Comparison of ENCODE assay signal across 23 cellular contexts in the genomic region with DNA sequence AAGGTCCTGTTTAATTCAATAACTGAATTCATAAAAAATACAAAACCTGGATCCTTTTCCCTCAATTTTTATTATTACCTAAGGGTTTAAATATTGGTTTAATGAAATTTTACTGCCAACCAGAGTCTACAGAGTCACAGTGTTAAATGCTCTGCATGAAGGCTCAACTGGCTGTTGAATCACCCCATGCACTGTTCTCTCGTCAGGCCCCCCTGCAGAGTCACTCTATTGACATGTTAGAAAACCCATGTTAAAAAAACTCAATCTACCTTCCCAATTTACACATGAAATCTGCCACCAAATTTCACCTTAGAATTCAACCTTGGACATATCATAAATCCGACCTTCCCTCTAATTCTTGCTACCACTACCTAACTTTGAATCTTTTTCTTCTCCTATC.
"Had no signal": no experiment of that assay in that cellular context is flagged by ENCODE, and none has a peak within 500 bp of the region (broad histone marks: within the 10 kb centered on the region; RNA-seq: fewer than 3 reads in every experiment).

No MANE protein-coding gene starts in this region.

- H3K9me3 Mint-ChIP-seq: activated naive CD8-positive, alpha-beta T cell treated with anti-CD3 and anti-CD28 coated beads, Interleukin-2, amount 10 ng/mL, durations not matched to agents 7 days and 5 days; activated T-cell treated with anti-CD3 and anti-CD28 coated beads, Interleukin-2, amount 50 U/mL, for 4 hours; brain; mesothelial cell of epicardium; nephron; stimulated activated memory B cell treated with anti-CD40 and anti-IgM and Interleukin-4, amounts not matched to agents 10 μg/mL and 1 μg/mL and 100 μg/mL, for 72 hours had no signal

- H3K27me3 ChIP-seq: dorsolateral prefrontal cortex, hepatocyte had no signal

- DNase-seq: activated CD4-positive, alpha-beta T cell treated with anti-CD3 and anti-CD28 coated beads for 1 hour; activated CD4-positive, alpha-beta T cell treated with anti-CD3 and anti-CD28 coated beads, Interleukin-2, amount 50 U/mL, for 4 hours; activated effector memory CD4-positive, alpha-beta T cell treated with anti-CD3 and anti-CD28 coated beads, Interleukin-2, amount 50 U/mL, for 16 hours; activated naive CD8-positive, alpha-beta T cell treated with anti-CD3 and anti-CD28 coated beads, Interleukin-2, amount 10 ng/mL, durations not matched to agents 7 days and 5 days; activated T-cell treated with anti-CD3 and anti-CD28 coated beads, Interleukin-2, amount 50 U/mL, for 4 hours; caudate nucleus; dorsolateral prefrontal cortex; foreskin fibroblast; kidney; nucleus accumbens; SK-N-SH; stimulated activated CD4-positive, alpha-beta T cell treated with anti-CD3 and anti-CD28 coated beads, Interleukin-4, amount 100 ng/mL, for 1 hour; T-helper 1 cell; T1000 had no signal

- H3K27me3 Mint-ChIP-seq: activated naive CD8-positive, alpha-beta T cell treated with anti-CD3 and anti-CD28 coated beads, Interleukin-2, amount 10 ng/mL, durations not matched to agents 7 days and 5 days; brain; stimulated activated memory B cell treated with anti-CD40 and anti-IgM and Interleukin-4, amounts not matched to agents 10 μg/mL and 1 μg/mL and 100 μg/mL, for 72 hours had no signal

- ATAC-seq: activated T-cell treated with anti-CD3 and anti-CD28 coated beads, Interleukin-2, amount 50 U/mL, for 4 hours; left lobe of liver; sciatic nerve; stimulated activated memory B cell treated with anti-CD40 and anti-IgM and Interleukin-4, amounts not matched to agents 10 μg/mL and 1 μg/mL and 100 μg/mL, for 72 hours had no signal

- H2AFZ ChIP-seq: hepatocyte had no signal

- H3K9ac ChIP-seq: SK-N-SH had no signal

- H3K9me3 ChIP-seq: SK-N-SH had no signal

- H3K4me3 Mint-ChIP-seq: activated naive CD8-positive, alpha-beta T cell treated with anti-CD3 and anti-CD28 coated beads, Interleukin-2, amount 10 ng/mL, durations not matched to agents 7 days and 5 days; activated T-cell treated with anti-CD3 and anti-CD28 coated beads, Interleukin-2, amount 50 U/mL, for 4 hours; brain; mesothelial cell of epicardium; nephron; stimulated activated memory B cell treated with anti-CD40 and anti-IgM and Interleukin-4, amounts not matched to agents 10 μg/mL and 1 μg/mL and 100 μg/mL, for 72 hours had no signal

- H3K4me1 Mint-ChIP-seq: brain; mesothelial cell of epicardium; nephron; stimulated activated memory B cell treated with anti-CD40 and anti-IgM and Interleukin-4, amounts not matched to agents 10 μg/mL and 1 μg/mL and 100 μg/mL, for 72 hours had no signal

- H3K27ac ChIP-seq: dorsolateral prefrontal cortex, epithelial cell of prostate, hepatocyte had no signal

- H3K4me2 ChIP-seq: hepatocyte, SK-N-SH, smooth muscle cell had no signal

- H3K79me2 ChIP-seq: hepatocyte had no signal

- H3K27ac Mint-ChIP-seq: activated naive CD8-positive, alpha-beta T cell treated with anti-CD3 and anti-CD28 coated beads, Interleukin-2, amount 10 ng/mL, durations not matched to agents 7 days and 5 days; mesothelial cell of epicardium; nephron; stimulated activated memory B cell treated with anti-CD40 and anti-IgM and Interleukin-4, amounts not matched to agents 10 μg/mL and 1 μg/mL and 100 μg/mL, for 72 hours had no signal
